ENCODE assay signal across 8 cellular contexts in genomic region chr7:124912972-124913371, GRCh38.
"Had no signal": no experiment of that assay in that cellular context is flagged by ENCODE, and none has a peak within 500 bp of the region (broad histone marks: within the 10 kb centered on the region; RNA-seq: fewer than 3 reads in every experiment).

No MANE protein-coding gene starts in this region.

- ATAC-seq: GM12878 had no signal

- DNase-seq: GDM1, GF-D8 had no signal

- FAIRE-seq: G401.6, GM12878, GM12891, GM12892, GM18507, GM19239 had no signal

- H3K4me3 ChIP-seq: GM12878 had no signal
